Comparison of ENCODE assay signal across 14 cellular contexts in genomic region chr11:86952221-86952875, GRCh38. TPM values are rescaled to one million over a fixed set of nuclear protein-coding genes. Genes with fewer than 3 reads are reported as not detected.
A peak's percentile ranks its signal among the peaks of the same experiment; 100 is the strongest.
DNase-seq lines count a peak whose midpoint lies in the region; ATAC-seq and TF ChIP-seq lines count a peak whose summit lies in the region.
"Had no signal": no experiment of that assay in that cellular context is flagged by ENCODE, and none has a peak within 500 bp of the region (broad histone marks: within the 10 kb centered on the region; RNA-seq: fewer than 3 reads in every experiment).

No MANE protein-coding gene starts in this region.

- 81 to 86% methylated on average over 8 of the region's 8 CpGs for WGBS in sigmoid colon, 2 donors

- intact Hi-C loops in left cardiac atrium (cut with DNase I) = loop anchor here in 1 of 2 donors (10.0 kb wide), 1 partner anchor 162 kb away; no protein-coding TSS in a partner anchor
- intact Hi-C loops in Right ventricle myocardium inferior (cut with DNase I) = loop anchor here (10.0 kb wide), 1 partner anchor 142 kb away; no protein-coding TSS in a partner anchor
- intact Hi-C loops in sigmoid colon (cut with DNase I) = no loop called here
- intact Hi-C loops in activated CD8-positive, alpha-beta T cell treated with anti-CD3 and anti-CD28 coated beads for 36 hours (cut with micrococcal nuclease) = no loop called here

- H3K4me3 Mint-ChIP-seq in activated CD8-positive, alpha-beta T cell treated with anti-CD3 and anti-CD28 coated beads for 36 hours = no peak overlapping the region
- H3K4me3 Mint-ChIP-seq: stimulated activated naive B cell treated with anti-CD40 and anti-IgM and Interleukin-4, amounts not matched to agents 10 μg/mL and 1 μg/mL and 100 μg/mL, for 72 hours had no signal

- POLR2A ChIA-PET in activated CD8-positive, alpha-beta T cell treated with anti-CD3 and anti-CD28 coated beads for 36 hours (lab: Charles Lee) = no interaction called here

- no peak for TF ChIP-seq EP300 in sigmoid colon (IDR thresholded peaks at IDR 0.05)

- peaks cover 34% of the 10 kb centered on the region for H3K27me3 Mint-ChIP-seq in activated CD8-positive, alpha-beta T cell treated with anti-CD3 and anti-CD28 coated beads for 36 hours

- TF ChIP-seq POLR2A in sigmoid colon (IDR thresholded peaks at IDR 0.05) (no peak), Peyer's patch (IDR thresholded peaks at IDR 0.05) (no peak)

- no peaks in the 10 kb centered on the region for H3K9me3 Mint-ChIP-seq in activated CD8-positive, alpha-beta T cell treated with anti-CD3 and anti-CD28 coated beads for 36 hours
- H3K9me3 Mint-ChIP-seq: stimulated activated naive B cell treated with anti-CD40 and anti-IgM and Interleukin-4, amounts not matched to agents 10 μg/mL and 1 μg/mL and 100 μg/mL, for 72 hours had no signal

- H3K36me3 Mint-ChIP-seq in activated CD8-positive, alpha-beta T cell treated with anti-CD3 and anti-CD28 coated beads for 36 hours (ENCODE audit: low read depth) = no peaks in the 10 kb centered on the region

- TF ChIP-seq CTCF in sigmoid colon (IDR thresholded peaks at IDR 0.05) (no peak), Peyer's patch (IDR thresholded peaks at IDR 0.05) (no peak), BE2C (IDR thresholded peaks at IDR 0.05; ENCODE audit: low read depth, low read length) (no peak)
- no peak for TF ChIP-seq CTCF in activated CD8-positive, alpha-beta T cell treated with anti-CD3 and anti-CD28 coated beads for 36 hours (IDR thresholded peaks at IDR 0.05)

- ATAC-seq in left cardiac atrium (no peak), Right ventricle myocardium inferior (no peak)
- ATAC-seq in activated CD8-positive, alpha-beta T cell treated with anti-CD3 and anti-CD28 coated beads for 36 hours = no peak
- ATAC-seq: stimulated activated naive B cell treated with anti-CD40 and anti-IgM and Interleukin-4, amounts not matched to agents 10 μg/mL and 1 μg/mL and 100 μg/mL, for 72 hours; T-helper 17 cell had no signal

- no peak overlapping the region for H3K27ac Mint-ChIP-seq in activated CD8-positive, alpha-beta T cell treated with anti-CD3 and anti-CD28 coated beads for 36 hours
- H3K27ac Mint-ChIP-seq: stimulated activated naive B cell treated with anti-CD40 and anti-IgM and Interleukin-4, amounts not matched to agents 10 μg/mL and 1 μg/mL and 100 μg/mL, for 72 hours; T-helper 17 cell had no signal

- H3K27ac ChIP-seq in sigmoid colon = peak overlapping the region; percentile 92 to 98 (median 97)
- H3K27ac ChIP-seq in Peyer's patch = peak overlapping the region in 1 of 4 donors; percentile 33

- CTCF ChIA-PET in activated CD8-positive, alpha-beta T cell treated with anti-CD3 and anti-CD28 coated beads for 36 hours (lab: Charles Lee) = interaction anchor here (3.6 kb wide), 1 partner anchor 13 kb away, joined by 17 read pairs; no protein-coding TSS in a partner anchor

- H3K4me1 ChIP-seq in sigmoid colon (peaks cover 0 to 86% (median 72%) of the 10 kb centered on the region in 4 donors), Peyer's patch (peaks cover 0 to 19% (median 4%) of the 10 kb centered on the region in 4 donors), BE2C (no peaks in the 10 kb centered on the region)

- peaks cover 0 to 11% (median 0%) of the 10 kb centered on the region in 4 donors for H3K36me3 ChIP-seq in sigmoid colon
- H3K36me3 ChIP-seq in Peyer's patch = no peaks in the 10 kb centered on the region
- H3K36me3 ChIP-seq in BE2C = no peaks in the 10 kb centered on the region
- H3K36me3 ChIP-seq: HAP-1 had no signal

- DNase-seq in left cardiac atrium (peak; percentile 44), Right ventricle myocardium inferior (ENCODE audit: missing footprints) (no peak), iris pigment epithelial cell (ENCODE audit: low read depth) (peak; percentile 68), sigmoid colon (no peak), Peyer's patch (no peak), BE2C (no peak), germinal center (ENCODE audit: low spot score) (no peak)
- DNase-seq in activated CD8-positive, alpha-beta T cell treated with anti-CD3 and anti-CD28 coated beads for 36 hours = no peak
- DNase-seq: activated CD4-positive, alpha-beta T cell treated with anti-CD3 and anti-CD28 coated beads for 48 hours; Calu3; NCI-H187 treated with DMSO at 0.1 percent for 48 hours; stimulated activated naive B cell treated with anti-CD40 and anti-IgM and Interleukin-4, amounts not matched to agents 10 μg/mL and 1 μg/mL and 100 μg/mL, for 72 hours; T-helper 17 cell had no signal

- peak overlapping the region; percentile 75 to 100 (median 95) for H3K4me3 ChIP-seq in sigmoid colon
- H3K4me3 ChIP-seq in Peyer's patch = peak overlapping the region in 1 of 4 donors; percentile 98
- H3K4me3 ChIP-seq in BE2C (ENCODE audit: low read depth, low read length) = no peak overlapping the region
- H3K4me3 ChIP-seq: HAP-1 had no signal

- no peaks in the 10 kb centered on the region for H3K27me3 ChIP-seq in sigmoid colon
- no peaks in the 10 kb centered on the region for H3K27me3 ChIP-seq in Peyer's patch
- H3K27me3 ChIP-seq in BE2C = peaks cover 43% of the 10 kb centered on the region

- H3K9me3 ChIP-seq in sigmoid colon = no peaks in the 10 kb centered on the region
- H3K9me3 ChIP-seq in Peyer's patch = no peaks in the 10 kb centered on the region
- H3K9me3 ChIP-seq in BE2C = no peaks in the 10 kb centered on the region
- H3K9me3 ChIP-seq: HAP-1 had no signal

- H3K4me1 Mint-ChIP-seq in activated CD8-positive, alpha-beta T cell treated with anti-CD3 and anti-CD28 coated beads for 36 hours (ENCODE audit: low read depth) = peaks cover 10% of the 10 kb centered on the region

RNA-seq across cellular contexts. Expression of gene FZD4, which starts 2.8 kb away (rescaled TPM):
- total RNA-seq in left cardiac atrium (10 to 100 TPM; 45.5 to 54.2 TPM), Right ventricle myocardium inferior (31.3 TPM), sigmoid colon (10 to 100 TPM; 22.9 to 45.7 (median 35.7) TPM), Peyer's patch (10 to 100 TPM in 1 of 4 donors, 1 to 10 TPM in 3; 5.4 to 11.6 (median 8.7) TPM)
- polyA plus RNA-seq in sigmoid colon = 1 to 10 TPM in 1 of 3 donors, under 1 TPM in 2; 0.60 to 8.8 (median 0.69) TPM
- 0.25 TPM for polyA plus RNA-seq in BE2C (2012; ENCODE audit: insufficient read depth, insufficient read length, low read depth)
- total RNA-seq in activated CD8-positive, alpha-beta T cell treated with anti-CD3 and anti-CD28 coated beads for 36 hours = under 1 TPM; 0.07 to 0.16 TPM

Comparison
In these comparisons a context has a peak if more than half of its experiments do, and no peak if none do; other contexts are left out.
1. DNase-seq: peak in left cardiac atrium (single experiment) and iris pigment epithelial cell (single experiment); none in Right ventricle myocardium inferior (single experiment), sigmoid colon (single experiment), Peyer's patch (0 of 3), BE2C (single experiment), activated CD8-positive, alpha-beta T cell treated with anti-CD3 and anti-CD28 coated beads for 36 hours (single experiment) and germinal center (single experiment).
2. RNA of gene FZD4, which starts 2.8 kb away (total RNA-seq): 45.5 to 54.2 TPM in left cardiac atrium, 22.9 to 45.7 TPM in sigmoid colon, 31.3 TPM in Right ventricle myocardium inferior (single experiment) and 5.4 to 11.6 TPM in Peyer's patch; 0.07 to 0.16 TPM in activated CD8-positive, alpha-beta T cell treated with anti-CD3 and anti-CD28 coated beads for 36 hours; every median in the first group is over 4 times any median in the second.